ENCODE assay signal across 7 cellular contexts in the genomic region with DNA sequence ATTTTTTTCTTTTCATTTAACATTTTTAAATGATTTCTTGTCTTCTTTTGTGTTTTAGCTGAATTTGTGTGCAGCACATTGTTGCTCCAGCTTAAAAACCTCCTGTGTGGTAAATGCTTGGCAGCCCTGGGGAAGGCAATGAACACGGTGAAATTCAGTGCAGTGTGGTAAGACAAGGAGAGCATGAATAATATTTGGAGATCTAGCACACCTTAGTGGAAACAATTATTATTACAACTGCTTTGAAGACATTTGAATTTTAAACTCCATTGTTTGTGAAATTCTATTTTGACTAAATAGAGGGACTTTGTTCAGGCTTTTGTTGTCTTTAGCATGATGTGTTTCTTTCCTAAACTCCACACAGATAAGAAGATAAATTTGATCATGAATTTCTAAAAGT.
DNase-seq lines count a peak whose midpoint lies in the region; ATAC-seq, FAIRE-seq and TF ChIP-seq lines count a peak whose summit lies in the region.

No MANE protein-coding gene starts in this region.

- H3K9me3 ChIP-seq in lower lobe of right lung: no peaks in the 10 kb centered on the region

- no peaks in the 10 kb centered on the region for H3K27me3 Mint-ChIP-seq in activated CD4-positive, alpha-beta T cell treated with anti-CD3 and anti-CD28 coated beads, Interleukin-2, amount 10 ng/mL, durations not matched to agents 24 days and 14 days

- no peak overlapping the region for H3K4me3 ChIP-seq in HL-60 (replicated peaks; ENCODE audit: insufficient read depth, low read length)
- no peak overlapping the region for H3K4me3 ChIP-seq in choroid plexus epithelial cell (ENCODE audit: low read depth, low read length)
- H3K4me3 ChIP-seq in lower lobe of right lung: no peak overlapping the region

- peak; percentile 16 for TF ChIP-seq CTCF in HL-60 (IDR thresholded peaks at IDR 0.05; ENCODE audit: insufficient read depth, low read length)
- peak; percentile 51 for TF ChIP-seq CTCF in choroid plexus epithelial cell (conservative IDR thresholded peaks at IDR 0.05; ENCODE audit: low read depth, low read length)
- peak; percentile 38 for TF ChIP-seq CTCF in lower lobe of right lung (IDR thresholded peaks at IDR 0.05)

- no peak overlapping the region for H3K27ac Mint-ChIP-seq in activated CD4-positive, alpha-beta T cell treated with anti-CD3 and anti-CD28 coated beads, Interleukin-2, amount 10 ng/mL, durations not matched to agents 24 days and 14 days

- no peak overlapping the region for H3K4me3 Mint-ChIP-seq in activated CD4-positive, alpha-beta T cell treated with anti-CD3 and anti-CD28 coated beads, Interleukin-2, amount 10 ng/mL, durations not matched to agents 24 days and 14 days

- FAIRE-seq in GM19239 (lab: Jason Lieb, UNC): no peak

- no peaks in the 10 kb centered on the region for H3K4me1 Mint-ChIP-seq in activated CD4-positive, alpha-beta T cell treated with anti-CD3 and anti-CD28 coated beads, Interleukin-2, amount 10 ng/mL, durations not matched to agents 24 days and 14 days

- no peak for DNase-seq in HL-60 (ENCODE audit: low read depth in 1 of 2, low spot score in 1 of 2)
- peak; percentile 57 for DNase-seq in NCI-H526 treated with DMSO at 0.1 percent for 48 hours (lab: John Stamatoyannopoulos, UW)
- DNase-seq in choroid plexus epithelial cell (ENCODE audit: low read depth): peak; percentile 85
- no peak for DNase-seq in lower lobe of right lung
- no peak for DNase-seq in activated CD4-positive, alpha-beta T cell treated with anti-CD3 and anti-CD28 coated beads, Interleukin-2, amount 10 ng/mL, durations not matched to agents 24 days and 14 days
- no peak for DNase-seq in GM19239 (ENCODE audit: insufficient read length, low spot score)

- no peaks in the 10 kb centered on the region for H3K36me3 ChIP-seq in lower lobe of right lung

- intact Hi-C loops in lower lobe of right lung (cut with DNase I): no loop called here
- intact Hi-C loops in activated CD4-positive, alpha-beta T cell treated with anti-CD3 and anti-CD28 coated beads, Interleukin-2, amount 10 ng/mL, durations not matched to agents 24 days and 14 days (cut with micrococcal nuclease): no loop called here

- ATAC-seq in lower lobe of right lung (peak in 1 of 2 donors; percentile 68), GM19467 (IDR thresholded peaks at IDR 0.05; ENCODE audit: unreplicated experiment) (no peak)

- no peaks in the 10 kb centered on the region for H3K4me1 ChIP-seq in lower lobe of right lung

- H3K9me3 Mint-ChIP-seq in activated CD4-positive, alpha-beta T cell treated with anti-CD3 and anti-CD28 coated beads, Interleukin-2, amount 10 ng/mL, durations not matched to agents 24 days and 14 days: no peaks in the 10 kb centered on the region

- no peaks in the 10 kb centered on the region for H3K36me3 Mint-ChIP-seq in activated CD4-positive, alpha-beta T cell treated with anti-CD3 and anti-CD28 coated beads, Interleukin-2, amount 10 ng/mL, durations not matched to agents 24 days and 14 days (ENCODE audit: low read depth)

- H3K27ac ChIP-seq in HL-60 (replicated peaks): no peak overlapping the region
- no peak overlapping the region for H3K27ac ChIP-seq in lower lobe of right lung

- H3K27me3 ChIP-seq in HL-60 (ENCODE audit: insufficient read depth, poor library complexity, severe bottlenecking) (no peaks in the 10 kb centered on the region), lower lobe of right lung (ENCODE audit: low read depth) (no peaks in the 10 kb centered on the region)

Comparison
In these comparisons a context has a peak if more than half of its experiments do, and no peak if none do; other contexts are left out.
1. DNase-seq: peak in NCI-H526 treated with DMSO at 0.1 percent for 48 hours (single experiment) and choroid plexus epithelial cell (single experiment); none in HL-60 (0 of 2), lower lobe of right lung (single experiment), activated CD4-positive, alpha-beta T cell treated with anti-CD3 and anti-CD28 coated beads, Interleukin-2, amount 10 ng/mL, durations not matched to agents 24 days and 14 days (single experiment) and GM19239 (single experiment).
2. Peak in every context shown above with its lines, with median percentiles within 50 percentile points of each other: CTCF ChIP-seq.